In genomic region chr4:71634364-71634763, GRCh38 we compare ENCODE assay signal across 1 cellular context.
TF ChIP-seq lines count a peak whose summit lies in the region.

No MANE protein-coding gene starts in this region.

TF ChIP-seq in SK-N-SH treated with all-trans-retinoic acid at 6 μM for 48 hours, 23 proteins besides CTCF, POLR2A, EP300 and RAD21 (continued from another document):
- TF ChIP-seq TSHZ2 (CRISPR knock-in tag; IDR thresholded peaks at IDR 0.05), result no peak
- no peak for TF ChIP-seq GLIS3 (CRISPR knock-in tag; IDR thresholded peaks at IDR 0.05)
